11 cellular contexts compared by ENCODE assay signal in the genomic region with DNA sequence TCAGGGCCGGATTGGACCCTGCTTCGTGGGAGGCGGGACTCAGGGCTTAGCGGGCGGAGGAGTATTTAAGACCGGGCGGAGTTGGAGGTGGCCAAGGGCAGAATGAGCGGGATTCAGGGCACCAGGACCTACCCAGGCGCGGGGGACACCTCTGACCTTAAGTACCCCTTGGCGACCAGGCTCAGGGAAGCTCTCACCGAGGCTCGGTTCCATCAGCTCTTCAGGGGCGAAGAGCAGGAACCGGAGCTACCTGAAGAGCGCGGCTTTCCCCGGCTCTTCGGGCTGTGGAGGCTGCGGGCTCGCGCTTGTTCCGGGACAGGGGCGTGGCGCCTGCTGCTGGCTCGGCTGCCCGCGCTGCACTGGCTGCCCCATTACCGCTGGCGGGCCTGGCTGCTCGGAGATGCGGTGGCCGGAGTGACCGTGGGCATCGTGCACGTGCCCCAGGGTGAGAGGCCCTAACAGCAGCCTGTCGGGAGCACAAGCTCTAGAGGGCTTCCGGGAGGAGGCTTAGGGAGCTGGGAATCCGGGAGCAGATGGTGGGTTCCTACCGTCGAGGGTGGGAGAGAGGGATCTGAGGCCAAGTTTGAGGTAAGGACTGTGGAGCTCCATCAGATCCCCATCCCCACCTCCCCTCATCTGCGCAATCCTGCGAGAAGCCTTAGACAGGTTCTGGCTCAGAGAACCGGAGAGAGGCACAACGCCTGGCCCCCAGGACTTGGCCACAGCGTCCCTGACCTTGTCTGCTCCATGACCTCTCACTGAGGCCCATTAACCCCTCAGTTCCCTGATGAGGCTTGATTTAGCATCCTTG. TPM values are rescaled to one million over a fixed set of nuclear protein-coding genes. Genes with fewer than 3 reads are reported as not detected.
A peak's percentile ranks its signal among the peaks of the same experiment; 100 is the strongest.
DNase-seq lines count a peak whose midpoint lies in the region; ATAC-seq and TF ChIP-seq lines count a peak whose summit lies in the region.
"Had no signal": no experiment of that assay in that cellular context is flagged by ENCODE, and none has a peak within 500 bp of the region (broad histone marks: within the 10 kb centered on the region; RNA-seq: fewer than 3 reads in every experiment).

No MANE protein-coding gene starts in this region.

- H3K36me3 Mint-ChIP-seq in IgD-negative memory B cell = no peaks in the 10 kb centered on the region
- peaks cover 0 to 5% (median 0%) of the 10 kb centered on the region in 5 donors for H3K36me3 Mint-ChIP-seq in naive thymus-derived CD4-positive, alpha-beta T cell

- peaks cover 11 to 41% of the 10 kb centered on the region in 2 donors for H3K27me3 ChIP-seq in naive thymus-derived CD4-positive, alpha-beta T cell (ENCODE audit: control insufficient read depth in 2 of 2, insufficient read depth in 2 of 2, low read length in 2 of 2)

- peak overlapping the region; percentile 39 to 75 (median 55) for H3K4me3 Mint-ChIP-seq in IgD-negative memory B cell
- H3K4me3 Mint-ChIP-seq in naive thymus-derived CD4-positive, alpha-beta T cell = peak overlapping the region in 9 of 10 donors; percentile 9 to 87 (median 53)

- H3K27ac Mint-ChIP-seq in IgD-negative memory B cell = no peak overlapping the region
- H3K27ac Mint-ChIP-seq in naive thymus-derived CD4-positive, alpha-beta T cell = no peak overlapping the region

- POLR2A ChIA-PET in naive thymus-derived CD4-positive, alpha-beta T cell (lab: Charles Lee) = interaction anchor here (0.6 to 1.4 kb wide), 4 partner anchors 9 to 246 kb away, joined by 3 to 8 read pairs (median 4); a partner anchor contains a TSS

- no peak for TF ChIP-seq CTCF in epithelial cell of esophagus (IDR thresholded peaks at IDR 0.05; ENCODE audit: insufficient read depth, low read depth, low read length, missing control alignments)

- peaks cover 32 to 36% (median 32%) of the 10 kb centered on the region in 3 donors for H3K4me1 Mint-ChIP-seq in IgD-negative memory B cell
- peaks cover 19 to 33% (median 30%) of the 10 kb centered on the region in 7 donors for H3K4me1 Mint-ChIP-seq in naive thymus-derived CD4-positive, alpha-beta T cell

- no peaks in the 10 kb centered on the region for H3K36me3 ChIP-seq in naive thymus-derived CD4-positive, alpha-beta T cell (ENCODE audit: control insufficient read depth in 2 of 3, insufficient read depth in 3 of 3, low read length in 3 of 3)
- H3K36me3 ChIP-seq: gastrocnemius medialis had no signal

- H3K4me1 ChIP-seq in naive thymus-derived CD4-positive, alpha-beta T cell (ENCODE audit: control insufficient read depth in 2 of 2, insufficient read depth in 2 of 2, low read length in 2 of 2) = peaks cover 20 to 30% of the 10 kb centered on the region in 2 donors

- H3K9me3 Mint-ChIP-seq in IgD-negative memory B cell = no peaks in the 10 kb centered on the region
- no peaks in the 10 kb centered on the region for H3K9me3 Mint-ChIP-seq in naive thymus-derived CD4-positive, alpha-beta T cell

- ATAC-seq in naive thymus-derived CD4-positive, alpha-beta T cell = peak; percentile 61
- ATAC-seq: gastrocnemius medialis had no signal

- intact Hi-C loops in naive thymus-derived CD4-positive, alpha-beta T cell (cut with micrococcal nuclease) = loop anchor here (2.0 to 10.0 kb wide), 3 partner anchors 13 to 375 kb away; a partner anchor contains a TSS

- CTCF ChIA-PET in naive thymus-derived CD4-positive, alpha-beta T cell (lab: Charles Lee) = interaction anchor here (1.6 to 4.0 kb wide), 3 partner anchors 14 to 36 kb away, joined by 6 to 72 read pairs (median 8); a partner anchor contains a TSS

- H3K27ac ChIP-seq in naive thymus-derived CD4-positive, alpha-beta T cell (ENCODE audit: low read depth, low read length) = no peak overlapping the region
- H3K27ac ChIP-seq: gastrocnemius medialis had no signal

- H3K9me3 ChIP-seq in naive thymus-derived CD4-positive, alpha-beta T cell (ENCODE audit: control insufficient read depth in 2 of 3, low read length in 3 of 3) = no peaks in the 10 kb centered on the region
- H3K9me3 ChIP-seq: gastrocnemius medialis had no signal

- peak; percentile 5 for DNase-seq in COLO668 (lab: John Stamatoyannopoulos, UW; ENCODE audit: unreplicated experiment)
- DNase-seq in epithelial cell of esophagus (ENCODE audit: low read depth) = peak; percentile 45
- peak in 1 of 9 donors; percentile 27 for DNase-seq in naive thymus-derived CD4-positive, alpha-beta T cell
- no peak for DNase-seq in putamen (ENCODE audit: low spot score)
- no peak for DNase-seq in DMS153 (lab: John Stamatoyannopoulos, UW)
- no peak for DNase-seq in foreskin melanocyte
- DNase-seq in SKM-1 (lab: John Stamatoyannopoulos, UW; ENCODE audit: unreplicated experiment) = no peak
- DNase-seq: activated CD8-positive, alpha-beta memory T cell treated with anti-CD3 and anti-CD28 coated beads, Interleukin-2, amount 50 U/mL, for 48 hours; gastrocnemius medialis; MV-4-11 had no signal

- no peak overlapping the region for H3K4me3 ChIP-seq in epithelial cell of esophagus (ENCODE audit: low read length)
- H3K4me3 ChIP-seq in naive thymus-derived CD4-positive, alpha-beta T cell (ENCODE audit: low read length) = no peak overlapping the region

- peaks cover 64% of the 10 kb centered on the region for H3K27me3 Mint-ChIP-seq in IgD-negative memory B cell
- peaks cover 68 to 97% (median 81%) of the 10 kb centered on the region in 5 donors for H3K27me3 Mint-ChIP-seq in naive thymus-derived CD4-positive, alpha-beta T cell

RNA-seq across cellular contexts. Expression of a gene that starts 8.4 kb away (rescaled TPM):
- polyA plus RNA-seq in IgD-negative memory B cell = not detected
- total RNA-seq in naive thymus-derived CD4-positive, alpha-beta T cell = 1 to 10 TPM in 1 of 5 experiments, under 1 TPM in 4; 0.29 to 1.2 (median 0.84) TPM
- not detected for polyA plus RNA-seq in naive thymus-derived CD4-positive, alpha-beta T cell

RNA-seq across cellular contexts. Expression of a gene that starts 13.4 kb away (rescaled TPM):
- polyA plus RNA-seq in IgD-negative memory B cell = not detected
- 1 to 10 TPM in 1 of 5 experiments, not detected in 4; 1.4 TPM for total RNA-seq in naive thymus-derived CD4-positive, alpha-beta T cell
- polyA plus RNA-seq in naive thymus-derived CD4-positive, alpha-beta T cell = not detected

RNA-seq across cellular contexts. Expression of a gene that starts 15.0 kb away (rescaled TPM):
- 0.91 TPM for polyA plus RNA-seq in IgD-negative memory B cell
- total RNA-seq in naive thymus-derived CD4-positive, alpha-beta T cell = 10 to 100 TPM; 25.1 to 42.5 (median 35.6) TPM
- 1 to 10 TPM; 5.3 to 6.7 TPM for polyA plus RNA-seq in naive thymus-derived CD4-positive, alpha-beta T cell

RNA-seq across cellular contexts. Expression of a gene that starts 28.6 kb away (rescaled TPM):
- polyA plus RNA-seq in IgD-negative memory B cell = 15.5 TPM
- 10 to 100 TPM; 20.1 to 29.7 (median 21.9) TPM for total RNA-seq in naive thymus-derived CD4-positive, alpha-beta T cell
- 10 to 100 TPM; 18.5 to 29.7 TPM for polyA plus RNA-seq in naive thymus-derived CD4-positive, alpha-beta T cell

Comparison
In these comparisons a context has a peak if more than half of its experiments do, and no peak if none do; other contexts are left out.
1. DNase-seq: peak in COLO668 (single experiment) and epithelial cell of esophagus (single experiment); none in putamen (single experiment), DMS153 (single experiment), foreskin melanocyte (single experiment) and SKM-1 (single experiment).